1 cellular context compared by ENCODE assay signal in the genomic region with DNA sequence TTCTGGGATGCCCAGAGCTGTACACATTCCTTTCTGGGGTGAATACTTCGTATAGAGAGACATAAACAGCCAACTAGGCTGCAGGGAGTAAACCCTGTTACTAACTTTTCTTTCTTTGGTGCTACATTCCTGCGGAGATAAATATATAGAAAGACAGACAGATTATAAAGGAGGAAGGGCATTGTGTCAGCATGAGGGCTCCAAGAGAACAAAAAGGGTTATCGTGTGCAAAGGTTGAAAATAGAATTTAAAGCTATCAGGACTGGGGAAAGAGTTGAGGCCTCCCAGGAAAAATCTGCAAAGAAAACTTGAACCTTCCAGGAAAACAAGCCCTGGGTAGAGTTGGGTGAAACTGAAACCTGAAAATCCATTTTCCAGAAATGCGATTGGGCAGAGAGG.
TF ChIP-seq lines count a peak whose summit lies in the region.

No MANE protein-coding gene starts in this region.

TF ChIP-seq in endothelial cell of umbilical vein, 7 proteins besides CTCF, POLR2A, EP300 and RAD21:
- TF ChIP-seq JUN (IDR thresholded peaks at IDR 0.05; ENCODE audit: borderline replicate concordance, insufficient read depth, insufficient read length, low read depth) = no peak
- no peak for TF ChIP-seq POLR2AphosphoS5 (IDR thresholded peaks at IDR 0.05; ENCODE audit: insufficient read depth, low read depth, low read length)
- TF ChIP-seq FOS (IDR thresholded peaks at IDR 0.05; ENCODE audit: borderline replicate concordance, insufficient read depth, low read length) = no peak
- no peak for TF ChIP-seq MYC (IDR thresholded peaks at IDR 0.05; ENCODE audit: low read depth, low read length)
- TF ChIP-seq, protein P1, sequence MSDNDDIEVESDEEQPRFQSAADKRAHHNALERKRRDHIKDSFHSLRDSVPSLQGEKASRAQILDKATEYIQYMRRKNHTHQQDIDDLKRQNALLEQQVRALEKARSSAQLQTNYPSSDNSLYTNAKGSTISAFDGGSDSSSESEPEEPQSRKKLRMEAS (IDR thresholded peaks at IDR 0.05; ENCODE audit: insufficient read depth, insufficient read length) = no peak
- no peak for TF ChIP-seq EZH2 (IDR thresholded peaks at IDR 0.05; ENCODE audit: borderline replicate concordance, low read depth, low read length, severe bottlenecking)
- TF ChIP-seq GATA2 (IDR thresholded peaks at IDR 0.05; ENCODE audit: insufficient read depth, insufficient read length, low read depth, low read length) = no peak
